Comparison of ENCODE assay signal across 10 cellular contexts in genomic region chr7:17142831-17143541, GRCh38.
DNase-seq lines count a peak whose midpoint lies in the region; ATAC-seq and TF ChIP-seq lines count a peak whose summit lies in the region.
"Had no signal": no experiment of that assay in that cellular context is flagged by ENCODE, and none has a peak within 500 bp of the region (broad histone marks: within the 10 kb centered on the region; RNA-seq: fewer than 3 reads in every experiment).

No MANE protein-coding gene starts in this region.

- peak overlapping the region; percentile 27 to 84 for H3K9ac ChIP-seq in liver (ENCODE audit: low read depth in 1 of 2, low read length in 2 of 2)
- H3K9ac ChIP-seq: neural progenitor cell had no signal

- no peaks in the 10 kb centered on the region for H3K27me3 ChIP-seq in ascending aorta
- H3K27me3 ChIP-seq in liver (ENCODE audit: control insufficient read depth in 4 of 4, insufficient read depth in 4 of 4, low read length in 3 of 4) = no peaks in the 10 kb centered on the region
- H3K27me3 ChIP-seq: neural progenitor cell had no signal

- H3K9me3 ChIP-seq in ascending aorta (no peaks in the 10 kb centered on the region), liver (ENCODE audit: control insufficient read depth in 4 of 4, low read length in 3 of 4) (no peaks in the 10 kb centered on the region)

- H3K4me3 ChIP-seq in AG10803 (ENCODE audit: low read length) (peak overlapping the region; percentile 33), ascending aorta (peak overlapping the region; percentile 35 to 45), liver (ENCODE audit: low read depth in 1 of 3, low read length in 3 of 3) (peak overlapping the region in 2 of 3 donors; percentile 45 to 53)
- H3K4me3 ChIP-seq: neural progenitor cell had no signal

- H3K27me3 Mint-ChIP-seq in IgD-negative memory B cell = no peaks in the 10 kb centered on the region

- DNase-seq in AG10803 (ENCODE audit: low read depth) = peak; percentile 25
- no peak for DNase-seq in ascending aorta (ENCODE audit: low spot score in 2 of 2)
- no peak for DNase-seq in ecto neural progenitor cell (ENCODE audit: low spot score)
- DNase-seq in SHP77 (lab: John Stamatoyannopoulos, UW) = no peak
- DNase-seq in NAMALWA (ENCODE audit: low spot score) = no peak
- DNase-seq: cortex of kidney had no signal

- TF ChIP-seq RAD21 in liver (IDR thresholded peaks at IDR 0.05) = no peak

- H3K4me3 Mint-ChIP-seq in IgD-negative memory B cell = peak overlapping the region; percentile 13 to 80 (median 45)
- H3K4me3 Mint-ChIP-seq: neural progenitor cell had no signal

- H3K9me3 Mint-ChIP-seq in IgD-negative memory B cell = no peaks in the 10 kb centered on the region
- H3K9me3 Mint-ChIP-seq: neural progenitor cell had no signal

- no peak overlapping the region for H3K27ac Mint-ChIP-seq in IgD-negative memory B cell
- H3K27ac Mint-ChIP-seq: neural progenitor cell had no signal

- 26% methylated on average over 2 of the region's 2 CpGs for WGBS in liver

- H3K36me3 Mint-ChIP-seq in IgD-negative memory B cell = peaks cover 4% of the 10 kb centered on the region
- H3K36me3 Mint-ChIP-seq: neural progenitor cell had no signal

- ATAC-seq in GM19324 (IDR thresholded peaks at IDR 0.05; ENCODE audit: low FRiP score, unreplicated experiment) = no peak

- H3K36me3 ChIP-seq in ascending aorta (no peaks in the 10 kb centered on the region), liver (ENCODE audit: control insufficient read depth in 4 of 4, insufficient read depth in 3 of 4, low read depth in 1 of 4, low read length in 3 of 4) (no peaks in the 10 kb centered on the region)
- H3K36me3 ChIP-seq: neural progenitor cell had no signal

- intact Hi-C loops in ascending aorta (cut with DNase I) = loop anchor here (10.0 kb wide), 1 partner anchor 152 kb away; the partner anchor contains the start of gene AHR

- peaks cover 0 to 7% of the 10 kb centered on the region in 2 donors for H3K4me1 ChIP-seq in ascending aorta
- H3K4me1 ChIP-seq in liver (ENCODE audit: control insufficient read depth in 4 of 4, insufficient read depth in 4 of 4, low read length in 3 of 4) = peaks cover 3 to 21% (median 19%) of the 10 kb centered on the region in 4 donors
- H3K4me1 ChIP-seq: neural progenitor cell had no signal

- H3K27ac ChIP-seq in ascending aorta (no peak overlapping the region), liver (ENCODE audit: low read depth in 1 of 2, low read length in 2 of 2) (peak overlapping the region; percentile 62 to 90)
- H3K27ac ChIP-seq: neural progenitor cell had no signal

- H3K4me1 Mint-ChIP-seq in IgD-negative memory B cell = peaks cover 14 to 22% (median 15%) of the 10 kb centered on the region in 3 donors
- H3K4me1 Mint-ChIP-seq: neural progenitor cell had no signal

- no peak for TF ChIP-seq CTCF in AG10803 (conservative IDR thresholded peaks at IDR 0.05; ENCODE audit: low read length)
- TF ChIP-seq CTCF in ascending aorta (IDR thresholded peaks at IDR 0.05) = no peak
- no peak for TF ChIP-seq CTCF in liver (IDR thresholded peaks at IDR 0.05; ENCODE audit: low read depth, low read length, missing input control)

TF ChIP-seq in liver, 16 proteins besides CTCF, POLR2A, EP300 and RAD21:
- peak; percentile 48 to 51 for TF ChIP-seq HNF4A (conservative IDR thresholded peaks at IDR 0.05)
- peak in 1 of 2 donors; percentile 17 for TF ChIP-seq EGR1 (IDR thresholded peaks at IDR 0.05; ENCODE audit: low read depth in 2 of 2)
- TF ChIP-seq SP1 (IDR thresholded peaks at IDR 0.05) = peak; percentile 29
- no peak for TF ChIP-seq JUND (IDR thresholded peaks at IDR 0.05)
- peak; percentile 82 for TF ChIP-seq ATF3 (IDR thresholded peaks at IDR 0.05)
- no peak for TF ChIP-seq MAX (IDR thresholded peaks at IDR 0.05)
- TF ChIP-seq HNF4G (IDR thresholded peaks at IDR 0.05) = no peak
- TF ChIP-seq RXRA (IDR thresholded peaks at IDR 0.05) = peak; percentile 25 to 45
TF ChIP-seq in liver: peak in this region for 5.

Comparison
In these comparisons a context has a peak if more than half of its experiments do, and no peak if none do; other contexts are left out.
1. H3K27ac ChIP-seq: peak in liver (2 of 2); none in ascending aorta (0 of 2).
2. Peak in every context shown above with its lines, with median percentiles within 50 percentile points of each other: H3K4me3 ChIP-seq.